Comparison of ENCODE assay signal across 20 cellular contexts in genomic region chr4:61828960-61829359, GRCh38.
"Had no signal": no experiment of that assay in that cellular context is flagged by ENCODE, and none has a peak within 500 bp of the region (broad histone marks: within the 10 kb centered on the region; RNA-seq: fewer than 3 reads in every experiment).

No MANE protein-coding gene starts in this region.

- H3K4me3 ChIP-seq: lung, thoracic aorta, upper lobe of left lung had no signal

- H3K4me1 ChIP-seq: foreskin keratinocyte, upper lobe of left lung had no signal

- H3K4me3 Mint-ChIP-seq: activated naive CD4-positive, alpha-beta T cell treated with anti-CD3 and anti-CD28 coated beads for 36 hours; activated T-cell treated with anti-CD3 and anti-CD28 coated beads, Interleukin-2, amount 50 U/mL, for 4 hours; brain; natural killer cell treated with Interleukin-12 subunit alpha and Interleukin-12 subunit beta and Interleukin-15 and Interleukin-18, amount 100 ng/mL, for 72 hours; stimulated activated memory B cell treated with anti-CD40 and anti-IgM and Interleukin-4, amounts not matched to agents 10 μg/mL and 1 μg/mL and 100 μg/mL, for 72 hours had no signal

- H3K27me3 ChIP-seq: foreskin keratinocyte, upper lobe of left lung had no signal

- H3K9me3 ChIP-seq: thoracic aorta, upper lobe of left lung had no signal

- H3K36me3 ChIP-seq: thoracic aorta, upper lobe of left lung had no signal

- DNase-seq: activated CD4-positive, alpha-beta T cell treated with anti-CD3 and anti-CD28 coated beads, Interleukin-2, amount 50 U/mL, for 1 hour; activated CD8-positive, alpha-beta memory T cell treated with anti-CD3 and anti-CD28 coated beads, Interleukin-2, amount 50 U/mL, for 4 hours; activated naive CD4-positive, alpha-beta T cell treated with anti-CD3 and anti-CD28 coated beads for 36 hours; activated T-cell treated with anti-CD3 and anti-CD28 coated beads, Interleukin-2, amount 50 U/mL, for 4 hours; anterior cingulate cortex; central memory CD4-positive, alpha-beta T cell; foreskin keratinocyte; hypothalamus; stimulated activated CD4-positive, alpha-beta T cell treated with anti-CD3 and anti-CD28 coated beads, Interleukin-4, amount 100 ng/mL, for 4 hours; T1000; upper lobe of left lung had no signal

- H3K27ac ChIP-seq: foreskin keratinocyte, thoracic aorta, upper lobe of left lung had no signal

- H3K9me3 Mint-ChIP-seq: brain had no signal

- ATAC-seq: activated CD4-positive, CD25-positive, alpha-beta regulatory T cell treated with anti-CD3 and anti-CD28 coated beads, Interleukin-2, amount 50 U/mL, for 24 hours; activated T-cell treated with anti-CD3 and anti-CD28 coated beads, Interleukin-2, amount 50 U/mL, for 4 hours; foreskin keratinocyte; natural killer cell treated with Interleukin-12 subunit alpha and Interleukin-12 subunit beta and Interleukin-15 and Interleukin-18, amount 100 ng/mL, for 72 hours; sciatic nerve; stimulated activated memory B cell treated with anti-CD40 and anti-IgM and Interleukin-4, amounts not matched to agents 10 μg/mL and 1 μg/mL and 100 μg/mL, for 72 hours had no signal

- H3K27ac Mint-ChIP-seq: activated naive CD4-positive, alpha-beta T cell treated with anti-CD3 and anti-CD28 coated beads for 36 hours; natural killer cell treated with Interleukin-12 subunit alpha and Interleukin-12 subunit beta and Interleukin-15 and Interleukin-18, amount 100 ng/mL, for 72 hours; stimulated activated memory B cell treated with anti-CD40 and anti-IgM and Interleukin-4, amounts not matched to agents 10 μg/mL and 1 μg/mL and 100 μg/mL, for 72 hours had no signal

- H3K36me3 Mint-ChIP-seq: natural killer cell treated with Interleukin-12 subunit alpha and Interleukin-12 subunit beta and Interleukin-15 and Interleukin-18, amount 100 ng/mL, for 72 hours; stimulated activated memory B cell treated with anti-CD40 and anti-IgM and Interleukin-4, amounts not matched to agents 10 μg/mL and 1 μg/mL and 100 μg/mL, for 72 hours had no signal

- FAIRE-seq: colon, keratinocyte had no signal

- H3K4me1 Mint-ChIP-seq: stimulated activated memory B cell treated with anti-CD40 and anti-IgM and Interleukin-4, amounts not matched to agents 10 μg/mL and 1 μg/mL and 100 μg/mL, for 72 hours had no signal

- H3K27me3 Mint-ChIP-seq: brain; natural killer cell treated with Interleukin-12 subunit alpha and Interleukin-12 subunit beta and Interleukin-15 and Interleukin-18, amount 100 ng/mL, for 72 hours; stimulated activated memory B cell treated with anti-CD40 and anti-IgM and Interleukin-4, amounts not matched to agents 10 μg/mL and 1 μg/mL and 100 μg/mL, for 72 hours had no signal
